8 cellular contexts compared by ENCODE assay signal in the genomic region with DNA sequence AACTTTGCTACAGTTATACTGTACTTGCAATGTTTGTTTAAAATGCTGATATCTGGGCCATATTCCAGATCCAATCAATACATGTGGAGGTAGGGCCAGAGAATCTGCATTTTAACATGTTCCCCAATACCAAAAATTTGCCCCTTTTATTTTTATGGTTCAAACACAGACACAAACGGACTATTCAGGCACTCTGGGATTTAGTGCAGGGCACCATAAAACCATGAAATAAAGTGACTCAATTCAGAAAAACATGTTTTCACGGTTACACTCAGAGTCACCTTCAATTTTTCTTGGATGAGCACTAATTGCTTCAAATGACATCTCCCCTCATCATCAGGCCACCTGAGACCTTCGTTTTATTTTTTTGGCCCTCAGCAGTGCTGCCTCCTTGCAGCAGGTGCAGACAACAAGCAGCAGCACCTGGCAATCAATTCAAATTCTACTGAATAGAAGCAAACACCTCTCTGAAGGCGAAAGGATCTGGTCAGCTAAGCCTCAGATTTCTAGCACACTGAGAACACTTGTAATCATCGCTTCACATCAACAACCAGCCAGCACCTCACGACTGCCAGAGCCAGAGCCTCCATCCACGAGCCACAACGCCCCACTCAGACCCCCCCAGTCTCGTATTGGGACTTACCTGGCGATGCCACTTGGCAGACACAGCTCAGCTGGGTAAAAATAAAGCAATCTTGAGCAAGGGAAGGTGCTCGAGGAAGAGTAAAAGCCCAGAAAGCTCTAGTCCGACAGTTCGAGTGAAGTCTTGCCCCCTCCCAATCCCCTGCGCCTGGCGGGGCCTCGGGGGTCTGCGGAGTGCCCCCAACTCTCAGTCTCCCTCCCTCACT. TPM values are rescaled to one million over a fixed set of nuclear protein-coding genes. Genes with fewer than 3 reads are reported as not detected.
A peak's percentile ranks its signal among the peaks of the same experiment; 100 is the strongest.
DNase-seq lines count a peak whose midpoint lies in the region; ATAC-seq lines count a peak whose summit lies in the region.

No MANE protein-coding gene starts in this region.

- peak; percentile 3 for DNase-seq in NK-92 treated with Interleukin-12 subunit alpha and Interleukin-12 subunit beta, amount 100 ng/mL, for 24 hours (lab: John Stamatoyannopoulos, UW)
- DNase-seq in NK-92 (lab: John Stamatoyannopoulos, UW; ENCODE audit: unreplicated experiment) (no peak), NCI-H345 (lab: John Stamatoyannopoulos, UW) (peak; percentile 73), germinal center (ENCODE audit: low spot score) (peak; percentile 26), A172 (ENCODE audit: low spot score) (no peak)

- no peaks in the 10 kb centered on the region for H3K27me3 ChIP-seq in rectal smooth muscle tissue (ENCODE audit: control insufficient read depth, insufficient read depth, low read length)

- H3K4me3 ChIP-seq in rectal smooth muscle tissue (ENCODE audit: low read length) = peak overlapping the region; percentile 90

- ATAC-seq in activated T-helper 17 cell treated with anti-CD3 and anti-CD28 coated beads, Interleukin-2, amount 50 U/mL, for 72 hours (replicated peaks) = no peak
- ATAC-seq in GM19397 (IDR thresholded peaks at IDR 0.05; ENCODE audit: unreplicated experiment) = no peak

- H3K4me1 Mint-ChIP-seq in activated T-helper 17 cell treated with anti-CD3 and anti-CD28 coated beads, Interleukin-2, amount 50 U/mL, for 72 hours = peaks cover 41% of the 10 kb centered on the region

- H3K27ac Mint-ChIP-seq in activated T-helper 17 cell treated with anti-CD3 and anti-CD28 coated beads, Interleukin-2, amount 50 U/mL, for 72 hours = peak overlapping the region; percentile 17

- peaks cover 3% of the 10 kb centered on the region for H3K9me3 Mint-ChIP-seq in activated T-helper 17 cell treated with anti-CD3 and anti-CD28 coated beads, Interleukin-2, amount 50 U/mL, for 72 hours

- peak overlapping the region; percentile 81 for H3K27ac ChIP-seq in rectal smooth muscle tissue (ENCODE audit: low read depth, low read length)

- H3K27me3 Mint-ChIP-seq in activated T-helper 17 cell treated with anti-CD3 and anti-CD28 coated beads, Interleukin-2, amount 50 U/mL, for 72 hours = no peaks in the 10 kb centered on the region

- no peaks in the 10 kb centered on the region for H3K36me3 ChIP-seq in rectal smooth muscle tissue (ENCODE audit: control insufficient read depth, insufficient read depth, low read length)

- peaks cover 12% of the 10 kb centered on the region for H3K4me1 ChIP-seq in rectal smooth muscle tissue (ENCODE audit: control insufficient read depth, insufficient read depth, low read length)

- peak overlapping the region; percentile 64 for H3K9ac ChIP-seq in rectal smooth muscle tissue (ENCODE audit: low read length)

- H3K4me3 Mint-ChIP-seq in activated T-helper 17 cell treated with anti-CD3 and anti-CD28 coated beads, Interleukin-2, amount 50 U/mL, for 72 hours = peak overlapping the region; percentile 81

- no peaks in the 10 kb centered on the region for H3K36me3 Mint-ChIP-seq in activated T-helper 17 cell treated with anti-CD3 and anti-CD28 coated beads, Interleukin-2, amount 50 U/mL, for 72 hours (ENCODE audit: low read depth)

RNA-seq across cellular contexts. Expression of gene ERO1B, which starts 1.1 kb away (rescaled TPM):
- total RNA-seq in activated T-helper 17 cell treated with anti-CD3 and anti-CD28 coated beads, Interleukin-2, amount 50 U/mL, for 72 hours = 1 to 10 TPM; 4.0 to 4.2 TPM
- total RNA-seq in A172 (2014; rRNA removed; shearing (Covaris generic)) = 3.8 and 7.8 TPM in 2 replicates

Comparison
In these comparisons a context has a peak if more than half of its experiments do, and no peak if none do; other contexts are left out.
1. DNase-seq: peak in NK-92 treated with Interleukin-12 subunit alpha and Interleukin-12 subunit beta, amount 100 ng/mL, for 24 hours (single experiment), NCI-H345 (single experiment) and germinal center (single experiment); none in NK-92 (single experiment) and A172 (single experiment).